Comparison of ENCODE assay signal across 11 cellular contexts in the genomic region with DNA sequence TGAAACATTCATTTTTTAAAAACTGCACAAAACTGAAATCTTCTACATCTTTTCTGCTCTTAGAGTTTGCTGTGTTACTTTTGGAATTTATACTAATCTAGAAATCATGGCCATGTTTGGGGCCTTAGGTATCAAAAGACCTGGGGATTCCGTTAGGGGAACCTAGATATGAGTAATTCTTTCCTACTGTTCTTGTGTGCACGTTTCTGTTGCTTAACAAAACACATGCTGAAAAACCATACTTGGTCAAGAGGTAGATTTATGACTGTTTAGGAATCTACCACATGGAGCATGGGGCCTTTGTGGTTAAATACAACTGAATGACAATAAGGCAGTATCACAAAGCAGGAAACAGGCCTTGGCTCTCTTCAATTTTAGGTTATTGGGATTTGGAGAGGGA.
DNase-seq lines count a peak whose midpoint lies in the region; ATAC-seq, FAIRE-seq and TF ChIP-seq lines count a peak whose summit lies in the region.
"Had no signal": no experiment of that assay in that cellular context is flagged by ENCODE, and none has a peak within 500 bp of the region (broad histone marks: within the 10 kb centered on the region; RNA-seq: fewer than 3 reads in every experiment).

No MANE protein-coding gene starts in this region.

- H3K79me2 ChIP-seq in GM12878 (ENCODE audit: control insufficient read depth, insufficient read depth, low read length), result no peaks in the 10 kb centered on the region
- H3K79me2 ChIP-seq in smooth muscle cell (ENCODE audit: low read depth), result no peaks in the 10 kb centered on the region

- peak; percentile 67 to 72; a peak in 3 of 4 replicates for TF ChIP-seq EP300 in GM12878 (IDR thresholded peaks at IDR 0.05; ENCODE audit: borderline replicate concordance in 1 of 2, control insufficient read depth in 1 of 2, low read depth in 2 of 2, low read length in 2 of 2)

- H3K27me3 Mint-ChIP-seq in CD4-positive, alpha-beta T cell, result no peaks in the 10 kb centered on the region

- H2AFZ ChIP-seq in GM12878 (ENCODE audit: control insufficient read depth, low read depth, low read length) (no peak overlapping the region), smooth muscle cell (ENCODE audit: low read depth) (no peak overlapping the region)

- H3K27ac ChIP-seq in GM12878 (ENCODE audit: control insufficient read depth, insufficient read depth) (no peak overlapping the region), smooth muscle cell (ENCODE audit: low read depth) (no peak overlapping the region), heart left ventricle (no peak overlapping the region)
- no peak overlapping the region for H3K27ac ChIP-seq in CD4-positive, alpha-beta T cell (ENCODE audit: low read depth, low read length)
- H3K27ac ChIP-seq: prostate gland, thyroid gland had no signal

- H3K4me1 ChIP-seq in GM12878 (ENCODE audit: control insufficient read depth, insufficient read depth, low read length) (no peaks in the 10 kb centered on the region), smooth muscle cell (ENCODE audit: low read depth) (peaks cover 35% of the 10 kb centered on the region), heart left ventricle (peaks cover 0 to 11% (median 0%) of the 10 kb centered on the region in 12 donors)
- H3K4me1 ChIP-seq: prostate gland, thyroid gland had no signal

- H3K27ac Mint-ChIP-seq in CD4-positive, alpha-beta T cell, result no peak overlapping the region

- in situ Hi-C loops in GM12878 (cut with MboI), result no loop called here

- H3K4me1 Mint-ChIP-seq in CD4-positive, alpha-beta T cell (ENCODE audit: low read depth), result peaks cover 9% of the 10 kb centered on the region

- no peaks in the 10 kb centered on the region for H3F3A ChIP-seq in smooth muscle cell (ENCODE audit: low read depth)

- no peak for TF ChIP-seq RAD21 in GM12878 (IDR thresholded peaks at IDR 0.05; ENCODE audit: insufficient read depth, low read depth, low read length)

- H3K27me3 ChIP-seq in GM06990 (replicated peaks; ENCODE audit: control insufficient read depth, insufficient read depth, low read length) (no peaks in the 10 kb centered on the region), GM12878 (replicated peaks in 1 of 2; ENCODE audit: control insufficient read depth in 2 of 2, insufficient read depth in 2 of 2, low read length in 1 of 2) (no peaks in the 10 kb centered on the region), smooth muscle cell (ENCODE audit: low read depth) (no peaks in the 10 kb centered on the region), heart left ventricle (no peaks in the 10 kb centered on the region)
- no peaks in the 10 kb centered on the region for H3K27me3 ChIP-seq in CD4-positive, alpha-beta T cell (ENCODE audit: control insufficient read depth, insufficient read depth, low read length)
- H3K27me3 ChIP-seq: thyroid gland had no signal

- no peaks in the 10 kb centered on the region for H3K36me3 Mint-ChIP-seq in CD4-positive, alpha-beta T cell (ENCODE audit: low read depth)

- H3K9ac ChIP-seq in GM12878 (ENCODE audit: control insufficient read depth, insufficient read depth, low read length), result no peak overlapping the region
- H3K9ac ChIP-seq in smooth muscle cell (ENCODE audit: low read depth), result no peak overlapping the region

- H3K4me2 ChIP-seq in GM12878 (ENCODE audit: control insufficient read depth, insufficient read depth) (no peak overlapping the region), smooth muscle cell (no peak overlapping the region)

- peak; percentile 88 for FAIRE-seq in GM12878 (lab: Jason Lieb, UNC)

- intact Hi-C loops in GM12878 (cut with micrococcal nuclease; ENCODE audit: unreplicated experiment), result loop anchor here (5.0 to 10.0 kb wide), 2 partner anchors 373 to 561 kb away; partner anchors contain the start of gene NRIP1
- intact Hi-C loops in CD4-positive, alpha-beta T cell (cut with DNase I, micrococcal nuclease), result no loop called here
- intact Hi-C loops in heart left ventricle (cut with DNase I), result no loop called here
- intact Hi-C loops in Right ventricle myocardium inferior (cut with DNase I), result no loop called here

- POLR2A ChIA-PET in GM12878 (lab: Charles Lee), result no interaction called here
- POLR2A ChIA-PET in CD4-positive, alpha-beta T cell (lab: Charles Lee), result interaction anchor here (0.7 kb wide), 2 partner anchors 184 to 573 kb away, joined by 3 read pairs; no protein-coding TSS in a partner anchor

- peak; percentile 84 for ATAC-seq in GM21381 (IDR thresholded peaks at IDR 0.05; ENCODE audit: unreplicated experiment)
- peak; percentile 77 for ATAC-seq in HG03439 (IDR thresholded peaks at IDR 0.05; ENCODE audit: unreplicated experiment)
- peak; percentile 89 for ATAC-seq in GM12878
- no peak for ATAC-seq in CD4-positive, alpha-beta T cell (ENCODE audit: poor library complexity)
- no peak for ATAC-seq in heart left ventricle
- no peak for ATAC-seq in Right ventricle myocardium inferior

- no peak overlapping the region for H3K4me3 Mint-ChIP-seq in CD4-positive, alpha-beta T cell

- H3K4me3 ChIP-seq in GM06990 (replicated peaks; ENCODE audit: low read depth, low read length) (no peak overlapping the region), GM12878 (no peak overlapping the region), smooth muscle cell (no peak overlapping the region), heart left ventricle (no peak overlapping the region)
- H3K4me3 ChIP-seq: prostate gland, thyroid gland had no signal

- H3K36me3 ChIP-seq in GM06990 (ENCODE audit: control insufficient read depth, insufficient read depth, low read length) (no peaks in the 10 kb centered on the region), GM12878 (ENCODE audit: control insufficient read depth in 2 of 2, insufficient read depth in 2 of 2, low read length in 1 of 2) (no peaks in the 10 kb centered on the region), smooth muscle cell (ENCODE audit: low read depth) (no peaks in the 10 kb centered on the region), heart left ventricle (no peaks in the 10 kb centered on the region)
- H3K36me3 ChIP-seq: prostate gland, thyroid gland had no signal

- H3K9me3 ChIP-seq in GM12878 (replicated peaks; ENCODE audit: control insufficient read depth, insufficient read depth, low read length) (no peaks in the 10 kb centered on the region), smooth muscle cell (replicated peaks; ENCODE audit: low read depth) (no peaks in the 10 kb centered on the region), heart left ventricle (peaks cover 0 to 11% (median 0%) of the 10 kb centered on the region in 12 donors)
- peaks cover 4% of the 10 kb centered on the region for H3K9me3 ChIP-seq in CD4-positive, alpha-beta T cell (ENCODE audit: control insufficient read depth, low read length)
- H3K9me3 ChIP-seq: prostate gland, thyroid gland had no signal

- TF ChIP-seq CTCF in GM06990 (IDR thresholded peaks at IDR 0.05; ENCODE audit: insufficient read depth, low read length, poor library complexity, severe bottlenecking) (no peak), GM12878 (IDR thresholded peaks at IDR 0.05 in 2 of 3, conservative IDR thresholded peaks at IDR 0.05 in 1 of 3; ENCODE audit: control insufficient read depth in 2 of 3, extremely low read depth in 1 of 3, insufficient read depth in 1 of 3, low read depth in 3 of 3, low read length in 3 of 3) (no peak), smooth muscle cell (IDR thresholded peaks at IDR 0.05; ENCODE audit: borderline replicate concordance, insufficient read depth, poor library complexity, severe bottlenecking) (no peak), heart left ventricle (IDR thresholded peaks at IDR 0.05) (no peak)
- TF ChIP-seq CTCF in CD4-positive, alpha-beta T cell (IDR thresholded peaks at IDR 0.05), result no peak

- DNase-seq in GM06990 (ENCODE audit: extremely low read depth, insufficient read length), result peak; percentile 57
- DNase-seq in GM12878 (ENCODE audit: low read depth, low spot score), result peak; percentile 46
- no peak for DNase-seq in CD4-positive, alpha-beta T cell
- no peak for DNase-seq in smooth muscle cell (lab: John Stamatoyannopoulos, UW; ENCODE audit: unreplicated experiment)
- DNase-seq in heart left ventricle, result no peak
- no peak for DNase-seq in Right ventricle myocardium inferior (ENCODE audit: missing footprints)
- DNase-seq: Karpas-422, thyroid gland had no signal

- CTCF ChIA-PET in GM12878 (lab: Yijun Ruan, JAX), result no interaction called here
- CTCF ChIA-PET in CD4-positive, alpha-beta T cell (lab: Charles Lee), result no interaction called here

- TF ChIP-seq POLR2A in GM12878 (IDR thresholded peaks at IDR 0.05; ENCODE audit: low read depth, low read length) (no peak), heart left ventricle (IDR thresholded peaks at IDR 0.05) (no peak)

- BruUV-seq in GM12878 (replicated peaks; lab: Mats Ljungman, UMichigan), result no TSS peak

- SMC1A ChIA-PET in GM12878 (lab: Charles Lee; ENCODE audit: uncharacterized antibody, unreplicated experiment), result interaction anchor here (1.4 kb wide), 1 partner anchor 14 kb away, joined by 3 read pairs; no protein-coding TSS in a partner anchor

- H3K9me3 Mint-ChIP-seq in CD4-positive, alpha-beta T cell, result peaks cover 2% of the 10 kb centered on the region

- WGBS in GM12878 (ENCODE audit: insufficient coverage, insufficient replicate concordance, low lambda C conversion rate, missing lambda C conversion rate), result 2% methylated on average over 2 of the region's 2 CpGs
- WGBS in smooth muscle cell (ENCODE audit: low lambda C conversion rate), result 39% methylated on average over 2 of the region's 2 CpGs
- WGBS in heart left ventricle, 4 donors, result 43 to 64% (median 50%) methylated on average over 2 of the region's 2 CpGs

- no peaks in the 10 kb centered on the region for H4K20me1 ChIP-seq in GM12878 (ENCODE audit: control insufficient read depth, insufficient read depth)
- no peaks in the 10 kb centered on the region for H4K20me1 ChIP-seq in smooth muscle cell (ENCODE audit: low read depth)

- RAD21 ChIA-PET in GM12878 (lab: Charles Lee; ENCODE audit: unreplicated experiment), result no interaction called here

TF ChIP-seq in GM12878, 131 proteins besides CTCF, POLR2A, EP300 and RAD21 (continues in another document):
- TF ChIP-seq BMI1 (IDR thresholded peaks at IDR 0.05; ENCODE audit: borderline replicate concordance) (peak; percentile 34; the same call in 1 of the 2 replicates), HCFC1 (IDR thresholded peaks at IDR 0.05; ENCODE audit: low read length) (no peak), FOXK2 (IDR thresholded peaks at IDR 0.05) (no peak), NR2C1 (IDR thresholded peaks at IDR 0.05) (no peak), SUPT20H (IDR thresholded peaks at IDR 0.05; ENCODE audit: borderline replicate concordance, control insufficient read depth, low read depth, low read length) (no peak), ATF7 (IDR thresholded peaks at IDR 0.05; ENCODE audit: low read depth) (peak; percentile 51; the same call in 1 of the 2 replicates)

Comparison
In these comparisons a context has a peak if more than half of its experiments do, and no peak if none do; other contexts are left out.
1. DNase-seq: peak in GM06990 (single experiment) and GM12878 (single experiment); none in CD4-positive, alpha-beta T cell (0 of 10), smooth muscle cell (single experiment), heart left ventricle (0 of 5) and Right ventricle myocardium inferior (single experiment).
2. ATAC-seq: peak in GM21381 (single experiment), HG03439 (single experiment) and GM12878 (single experiment); none in CD4-positive, alpha-beta T cell (single experiment), heart left ventricle (0 of 4) and Right ventricle myocardium inferior (single experiment).